7 cellular contexts compared by ENCODE assay signal in the genomic region with DNA sequence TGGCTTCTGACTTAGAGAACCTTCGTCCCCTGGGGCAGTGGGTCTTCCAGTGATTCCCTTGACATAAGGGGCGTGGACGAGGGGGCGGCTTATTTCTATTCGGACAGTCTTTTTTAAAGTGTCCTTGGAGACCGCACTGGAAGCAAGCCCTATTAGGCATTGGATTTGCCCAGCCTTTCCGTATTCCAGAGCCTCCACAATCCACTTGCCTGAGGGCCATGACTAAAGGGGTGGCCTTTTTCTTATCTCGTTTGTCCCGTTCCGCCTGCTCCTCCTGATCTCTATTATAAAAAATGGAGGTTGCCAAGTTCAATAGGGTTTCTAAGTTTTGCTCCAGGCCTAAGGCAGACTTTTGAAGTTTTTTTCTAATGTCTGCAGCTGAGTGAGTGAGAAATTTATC. TPM values are rescaled to one million over a fixed set of nuclear protein-coding genes. Genes with fewer than 3 reads are reported as not detected.
A peak's percentile ranks its signal among the peaks of the same experiment; 100 is the strongest.
DNase-seq lines count a peak whose midpoint lies in the region; ATAC-seq and TF ChIP-seq lines count a peak whose summit lies in the region.
"Not testable (repeated sequence)": the region's sequence is repeated elsewhere in the genome, so short reads cannot be mapped to it uniquely, and the experiment has no call there.
"Had no signal": no experiment of that assay in that cellular context is flagged by ENCODE, and none has a peak within 500 bp of the region (broad histone marks: within the 10 kb centered on the region; RNA-seq: fewer than 3 reads in every experiment).

No MANE protein-coding gene starts in this region.

- H3K4me1 ChIP-seq in PC-3 (ENCODE audit: insufficient read depth, low read length): peaks cover 25% of the 10 kb centered on the region
- H3K4me1 ChIP-seq in trophoblast cell (ENCODE audit: control insufficient read depth in 1 of 2, insufficient read depth in 2 of 2, low read length in 2 of 2): peaks cover 13 to 15% of the 10 kb centered on the region in 2 experiments

- H3K79me2 ChIP-seq in PC-3 (ENCODE audit: low read length); trophoblast cell (ENCODE audit: control insufficient read depth, insufficient read depth, low read length, poor library complexity): not testable (repeated sequence)

- CTCF ChIA-PET in PC-3 (lab: Charles Lee): not testable (repeated sequence)

- H2AFZ ChIP-seq in PC-3 (ENCODE audit: low read length): peak overlapping the region; percentile 43; the same call in 1 of the 2 replicates
- not testable (repeated sequence) for H2AFZ ChIP-seq in trophoblast cell (ENCODE audit: insufficient read depth, low read length, poor library complexity)

- H4K91ac ChIP-seq in trophoblast cell (ENCODE audit: low read depth, low read length): peak overlapping the region; percentile 66

- peak overlapping the region; percentile 75 for H2BK120ac ChIP-seq in trophoblast cell (ENCODE audit: insufficient read depth, low read length, poor library complexity)

- H3K27me3 ChIP-seq in PC-3 (ENCODE audit: low read length); trophoblast cell (ENCODE audit: insufficient read depth, low read length): not testable (repeated sequence)

- not testable (repeated sequence) for H3K4me3 ChIP-seq in PC-3 (ENCODE audit: low read length); epithelial cell of esophagus (ENCODE audit: low read length); trophoblast cell (ENCODE audit: low read depth, low read length)

- peak overlapping the region; percentile 43 for H4K8ac ChIP-seq in trophoblast cell (ENCODE audit: low read depth, low read length)

- peak overlapping the region; percentile 60 for H3K14ac ChIP-seq in trophoblast cell (ENCODE audit: low read length)

- DNase-seq in ELF-1 (ENCODE audit: low read depth, low spot score): peak; percentile 77
- DNase-seq in PC-3: peak; percentile 74
- DNase-seq in T1000 (lab: John Stamatoyannopoulos, UW): peak; percentile 9
- DNase-seq in epithelial cell of esophagus (ENCODE audit: low read depth): peak; percentile 83
- peak; percentile 89 for DNase-seq in islet precursor cell
- DNase-seq in trophoblast cell: peak; percentile 86 to 87

- not testable (repeated sequence) for H3K36me3 ChIP-seq in PC-3 (ENCODE audit: low read depth, low read length); trophoblast cell (ENCODE audit: control insufficient read depth in 1 of 2, insufficient read depth in 2 of 2, low read length in 2 of 2)

- not testable (repeated sequence) for H4K20me1 ChIP-seq in PC-3 (ENCODE audit: low read length)

- H2AK5ac ChIP-seq in trophoblast cell (ENCODE audit: low read length): peak overlapping the region; percentile 76

- H3K18ac ChIP-seq in trophoblast cell (ENCODE audit: low read length): peak overlapping the region; percentile 46

- not testable (repeated sequence) for H3K4ac ChIP-seq in trophoblast cell (ENCODE audit: low read depth, low read length)

- peak overlapping the region; percentile 9 for H3K4me2 ChIP-seq in PC-3 (ENCODE audit: low read length)
- H3K4me2 ChIP-seq in trophoblast cell (ENCODE audit: low read length): not testable (repeated sequence)

- H3K79me1 ChIP-seq in trophoblast cell (ENCODE audit: low read length): not testable (repeated sequence)

- H3K23ac ChIP-seq in trophoblast cell (ENCODE audit: low read length): not testable (repeated sequence)

- not testable (repeated sequence) for H3F3A ChIP-seq in PC-3 (ENCODE audit: low read length, unreplicated experiment)

- not testable (repeated sequence) for H3K9me2 ChIP-seq in PC-3 (replicated peaks; ENCODE audit: low read length)

- POLR2A ChIA-PET in PC-3 (lab: Charles Lee; ENCODE audit: unreplicated experiment): not testable (repeated sequence)

- not testable (repeated sequence) for ATAC-seq in PC-3

- intact Hi-C loops in PC-3 (cut with micrococcal nuclease): not testable (repeated sequence)

- not testable (repeated sequence) for BruUV-seq in PC-3 (replicated peaks; lab: Mats Ljungman, UMichigan)

- not testable (repeated sequence) for H3K9ac ChIP-seq in PC-3 (ENCODE audit: low read length); trophoblast cell (ENCODE audit: low read length)

- not testable (repeated sequence) for H4K12ac ChIP-seq in trophoblast cell (ENCODE audit: low read depth, low read length)

- peak overlapping the region; percentile 69 for H2BK12ac ChIP-seq in trophoblast cell (ENCODE audit: low read length)

- H3K9me3 ChIP-seq in PC-3 (ENCODE audit: low read length); trophoblast cell (ENCODE audit: insufficient read depth, low read depth, low read length): not testable (repeated sequence)

- TF ChIP-seq CTCF in PC-3 (conservative IDR thresholded peaks at IDR 0.05; ENCODE audit: low read depth, low read length); epithelial cell of esophagus (IDR thresholded peaks at IDR 0.05; ENCODE audit: insufficient read depth, low read depth, low read length, missing control alignments): not testable (repeated sequence)

- H3K27ac ChIP-seq in PC-3 (ENCODE audit: low read length); trophoblast cell (ENCODE audit: low read depth, low read length): not testable (repeated sequence)

- H2BK5ac ChIP-seq in trophoblast cell (ENCODE audit: low read depth, low read length, poor library complexity): peak overlapping the region; percentile 6

- WGBS in trophoblast cell (ENCODE audit: extremely low coverage, insufficient coverage, insufficient read length): no CpG with 5 or more reads among the region's 10 CpGs

RNA-seq across cellular contexts. Expression of gene ULK1, which starts 17.2 kb away (rescaled TPM):
- 15.7 and 29.5 TPM in 2 replicates for total RNA-seq in PC-3 (2014; rRNA removed)
- 74.0 and 74.9 TPM in 2 replicates for polyA plus RNA-seq in trophoblast cell (2013)

RNA-seq across cellular contexts. Expression of gene MMP17, which starts 49.0 kb away (rescaled TPM):
- total RNA-seq in PC-3 (2014; rRNA removed): 30.2 and 31.8 TPM in 2 replicates
- 12.7 and 12.8 TPM in 2 replicates for polyA plus RNA-seq in trophoblast cell (2013)
- polyA plus RNA-seq: CD4-positive, alpha-beta memory T cell had no signal

RNA-seq across cellular contexts. Expression of gene PUS1, which starts 51.9 kb away (rescaled TPM):
- total RNA-seq in PC-3 (2014; rRNA removed): 74.0 TPM in 2 replicates
- polyA plus RNA-seq in trophoblast cell (2013): 33.0 and 33.3 TPM in 2 replicates

Comparison
In these comparisons a context has a peak if more than half of its experiments do, and no peak if none do; other contexts are left out.
1. DNase-seq: peak in every context shown above with its lines; median percentile 89 in islet precursor cell; 86 in trophoblast cell; 83 in epithelial cell of esophagus; 77 in ELF-1; 74 in PC-3; 9 in T1000.